8 cellular contexts compared by ENCODE assay signal in the genomic region with DNA sequence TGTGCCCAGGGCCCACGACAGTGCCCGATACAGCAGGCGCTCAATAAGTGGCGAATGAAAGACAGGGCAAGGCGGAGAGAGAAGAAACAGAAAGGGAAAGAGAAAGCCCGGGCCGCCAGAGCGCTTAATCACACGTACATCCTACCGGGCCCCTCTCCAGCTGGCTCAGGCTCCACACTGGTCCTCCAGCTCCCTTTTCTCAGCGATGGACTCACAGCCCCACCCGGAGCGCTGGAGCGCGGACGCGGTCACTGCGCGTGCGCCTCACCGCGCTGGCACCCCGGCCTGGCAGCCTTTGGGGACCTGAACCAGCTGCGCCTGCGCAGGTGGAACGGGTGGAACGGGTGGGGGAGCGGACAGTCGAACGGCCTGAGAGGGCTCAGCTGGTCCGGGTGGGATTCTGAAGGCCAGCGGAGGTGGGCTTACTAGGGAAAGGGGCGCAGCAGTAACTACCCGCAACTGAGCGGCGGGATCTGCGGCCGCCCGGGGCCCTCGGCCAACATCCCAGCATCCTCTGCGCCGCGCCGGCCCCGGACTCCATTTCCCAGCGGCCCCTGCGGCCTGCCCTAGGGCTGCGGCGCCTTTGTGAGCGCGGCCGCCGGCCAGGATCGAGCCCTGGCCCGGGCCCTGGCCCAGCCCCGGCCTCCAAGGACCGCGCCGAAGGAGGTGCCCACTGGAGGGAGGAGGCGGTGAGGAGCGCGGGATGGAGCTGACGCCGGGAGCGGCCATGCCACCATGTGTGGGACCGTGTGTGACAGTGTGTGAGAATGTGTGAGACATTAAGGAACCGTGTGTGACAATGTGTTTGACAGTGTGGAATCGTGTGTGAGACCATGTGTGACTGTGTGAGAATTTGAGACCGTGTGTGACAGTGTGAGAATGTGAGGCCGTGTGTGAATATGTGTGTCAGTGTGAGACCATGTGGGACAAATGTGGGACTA.
DNase-seq lines count a peak whose midpoint lies in the region; ATAC-seq lines count a peak whose summit lies in the region.

A gene (plus strand): TSS at position 569 of the 941 bp plus-strand sequence. CDS start 2,783 bp downstream, outside the sequence.

- no peaks in the 10 kb centered on the region for H4K20me1 ChIP-seq in BLaER1 treated with 17β-estradiol and CSF1 and Interleukin-3, amounts not matched to agents 10 nM and 100 nM

- H3K4me3 Mint-ChIP-seq in effector memory CD8-positive, alpha-beta T cell: peak within 1 kb of the TSS; percentile 82 to 89
- peak within 1 kb of the TSS; percentile 81 for H3K4me3 Mint-ChIP-seq in memory B cell

- DNase-seq in NCI-H82 treated with DMSO at 0.1 percent for 48 hours (lab: John Stamatoyannopoulos, UW; ENCODE audit: unreplicated experiment): peak; percentile 68
- DNase-seq in activated CD8-positive, alpha-beta memory T cell treated with anti-CD3 and anti-CD28 coated beads for 48 hours (ENCODE audit: low read depth in 2 of 3, low spot score in 2 of 3): peak; percentile 71 to 82 (median 75)
- peak; percentile 89 to 90 (median 89) for DNase-seq in effector memory CD8-positive, alpha-beta T cell
- peak; percentile 91 to 92 for DNase-seq in memory B cell (ENCODE audit: low spot score in 2 of 2)
- DNase-seq in stimulated activated CD4-positive, alpha-beta T cell treated with anti-CD3 and anti-CD28 coated beads, TNF-alpha, amount 100 ng/mL, for 48 hours (ENCODE audit: low read depth in 3 of 3): peak; percentile 80 to 83 (median 81)

- peaks cover 79 to 89% (median 86%) of the 10 kb centered on the region in 11 experiments for H3K9me3 ChIP-seq in BLaER1 treated with 17β-estradiol and CSF1 and Interleukin-3, amounts not matched to agents 10 nM and 100 nM (replicated peaks in 1 of 11)

- peaks cover 18 to 37% of the 10 kb centered on the region in 2 donors for H3K9me3 Mint-ChIP-seq in effector memory CD8-positive, alpha-beta T cell
- peaks cover 35% of the 10 kb centered on the region for H3K9me3 Mint-ChIP-seq in memory B cell

- H3K27ac ChIP-seq in BLaER1 treated with 17β-estradiol and CSF1 and Interleukin-3, amounts not matched to agents 10 nM and 100 nM: peak within 1 kb of the TSS; percentile 89 to 99 (median 97)

- no peaks in the 10 kb centered on the region for H3K27me3 ChIP-seq in BLaER1 treated with 17β-estradiol and CSF1 and Interleukin-3, amounts not matched to agents 10 nM and 100 nM

- H3K36me3 ChIP-seq in BLaER1 treated with 17β-estradiol and CSF1 and Interleukin-3, amounts not matched to agents 10 nM and 100 nM: peaks cover 61 to 70% (median 68%) of the 10 kb centered on the region in 11 experiments

- peaks cover 39% of the 10 kb centered on the region for H3K36me3 Mint-ChIP-seq in effector memory CD8-positive, alpha-beta T cell (ENCODE audit: insufficient read depth)
- H3K36me3 Mint-ChIP-seq in memory B cell: peaks cover 48% of the 10 kb centered on the region

- peak within 1 kb of the TSS; percentile 88 to 99 (median 95) for H3K9ac ChIP-seq in BLaER1 treated with 17β-estradiol and CSF1 and Interleukin-3, amounts not matched to agents 10 nM and 100 nM

- peak within 1 kb of the TSS; percentile 87 to 96 for H3K27ac Mint-ChIP-seq in effector memory CD8-positive, alpha-beta T cell
- peak within 1 kb of the TSS; percentile 98 for H3K27ac Mint-ChIP-seq in memory B cell

- peak within 1 kb of the TSS; percentile 79 to 94 (median 90) for H3K4me2 ChIP-seq in BLaER1 treated with 17β-estradiol and CSF1 and Interleukin-3, amounts not matched to agents 10 nM and 100 nM

- no peaks in the 10 kb centered on the region for H3K27me3 Mint-ChIP-seq in effector memory CD8-positive, alpha-beta T cell
- H3K27me3 Mint-ChIP-seq in memory B cell: no peaks in the 10 kb centered on the region

- peak; percentile 85 for ATAC-seq in GM19351 (IDR thresholded peaks at IDR 0.05; ENCODE audit: unreplicated experiment)
- peak; percentile 77 for ATAC-seq in HG03520 (IDR thresholded peaks at IDR 0.05; ENCODE audit: unreplicated experiment)
- peak; percentile 81 for ATAC-seq in effector memory CD8-positive, alpha-beta T cell (replicated peaks)
- ATAC-seq in memory B cell (ENCODE audit: low read depth): peak; percentile 82

- peak within 1 kb of the TSS; percentile 67 to 86 (median 75) for H3K4me3 ChIP-seq in BLaER1 treated with 17β-estradiol and CSF1 and Interleukin-3, amounts not matched to agents 10 nM and 100 nM

- H3K4me1 Mint-ChIP-seq in effector memory CD8-positive, alpha-beta T cell (ENCODE audit: low read depth in 2 of 2): peaks cover 20 to 21% of the 10 kb centered on the region in 2 donors
- H3K4me1 Mint-ChIP-seq in memory B cell: peaks cover 25% of the 10 kb centered on the region

- H3K4me1 ChIP-seq in BLaER1 treated with 17β-estradiol and CSF1 and Interleukin-3, amounts not matched to agents 10 nM and 100 nM: peaks cover 12 to 22% (median 19%) of the 10 kb centered on the region in 10 experiments; a peak in 19 of 20 replicates

Comparison
In these comparisons a context has a peak if more than half of its experiments do, and no peak if none do; other contexts are left out.
1. Peak in every context shown above with its lines: DNase-seq, ATAC-seq, H3K4me3 ChIP-seq and H3K27ac ChIP-seq.